ENCODE assay signal across 18 cellular contexts in genomic region chr22:40653361-40653760, GRCh38. TPM values are rescaled to one million over a fixed set of nuclear protein-coding genes. Genes with fewer than 3 reads are reported as not detected.
DNase-seq lines count a peak whose midpoint lies in the region; ATAC-seq and TF ChIP-seq lines count a peak whose summit lies in the region.
"Had no signal": no experiment of that assay in that cellular context is flagged by ENCODE, and none has a peak within 500 bp of the region (broad histone marks: within the 10 kb centered on the region; RNA-seq: fewer than 3 reads in every experiment).

No MANE protein-coding gene starts in this region.

- H4K5ac ChIP-seq in H9 (ENCODE audit: insufficient read length, low read depth, low read length) = no peak overlapping the region

- H3T11ph ChIP-seq in H9 (ENCODE audit: low read length) = no peak overlapping the region

- no peak overlapping the region for H2BK20ac ChIP-seq in H9 (ENCODE audit: low read depth, low read length, poor library complexity, severe bottlenecking)

- no CpG with 5 or more reads among the region's 9 CpGs for WGBS in H9 (ENCODE audit: extremely low coverage, insufficient read length, low lambda C conversion rate)
- WGBS in esophagus squamous epithelium, 2 donors = 86 to 94% methylated on average over 8 to 9 of the region's 9 CpGs

- H3K23ac ChIP-seq in H9 (ENCODE audit: insufficient read length, low read depth, low read length) = no peak overlapping the region

- BruUV-seq in OCI-LY7 (replicated peaks; lab: Mats Ljungman, UMichigan) = no TSS peak

- H3K4me3 Mint-ChIP-seq in H9 = no peak overlapping the region
- H3K4me3 Mint-ChIP-seq: activated naive CD8-positive, alpha-beta T cell; CD4-positive, alpha-beta T cell had no signal

- peaks cover 3% of the 10 kb centered on the region for H3K4me1 ChIP-seq in H9 (ENCODE audit: insufficient read depth, low read length)
- peaks cover 19% of the 10 kb centered on the region for H3K4me1 ChIP-seq in OCI-LY7 (ENCODE audit: insufficient read depth, low read length, poor library complexity, severe bottlenecking)
- H3K4me1 ChIP-seq in esophagus squamous epithelium = peaks cover 27 to 64% (median 40%) of the 10 kb centered on the region in 3 donors
- peaks cover 34 to 45% (median 39%) of the 10 kb centered on the region in 3 donors for H3K4me1 ChIP-seq in skeletal muscle tissue (ENCODE audit: control insufficient read depth in 3 of 3, insufficient read depth in 3 of 3, low read length in 3 of 3)

- H3K36me3 ChIP-seq in OCI-LY7 (ENCODE audit: insufficient read depth, low read length) = no peaks in the 10 kb centered on the region
- H3K36me3 ChIP-seq in esophagus squamous epithelium = no peaks in the 10 kb centered on the region
- no peaks in the 10 kb centered on the region for H3K36me3 ChIP-seq in skeletal muscle tissue (ENCODE audit: control insufficient read depth in 3 of 3, insufficient read depth in 3 of 3, low read length in 3 of 3)
- H3K36me3 ChIP-seq: SJCRH30 had no signal

- no peak overlapping the region for H3K56ac ChIP-seq in H9 (ENCODE audit: insufficient read length, low read depth, low read length)

- H2BK15ac ChIP-seq in H9 (ENCODE audit: low read depth, low read length) = no peak overlapping the region

- H3K14ac ChIP-seq in H9 (ENCODE audit: insufficient read depth, low read length) = no peak overlapping the region

- H4K8ac ChIP-seq in H9 (replicated peaks; ENCODE audit: insufficient read length, low read depth, low read length) = no peak overlapping the region

- CTCF ChIA-PET in OCI-LY7 (lab: Charles Lee; ENCODE audit: unreplicated experiment) = no interaction called here

- no peak overlapping the region for H2AFZ ChIP-seq in H9 (ENCODE audit: low read length)
- no peak overlapping the region for H2AFZ ChIP-seq in OCI-LY7 (ENCODE audit: low read length)

- H3K9me3 Mint-ChIP-seq in H9 = no peaks in the 10 kb centered on the region
- H3K9me3 Mint-ChIP-seq: CD4-positive, alpha-beta T cell had no signal

- H3K27me3 ChIP-seq in H9 (ENCODE audit: insufficient read depth, low read length) = no peaks in the 10 kb centered on the region; the same call in 1 of the 2 replicates
- H3K27me3 ChIP-seq in esophagus squamous epithelium = no peaks in the 10 kb centered on the region
- no peaks in the 10 kb centered on the region for H3K27me3 ChIP-seq in skeletal muscle tissue (ENCODE audit: control insufficient read depth in 3 of 3, insufficient read depth in 3 of 3, low read length in 3 of 3)
- H3K27me3 ChIP-seq: SJCRH30 had no signal

- no peak overlapping the region for H3K4me3 ChIP-seq in OCI-LY7 (ENCODE audit: low read depth, low read length, poor library complexity, severe bottlenecking)
- H3K4me3 ChIP-seq in esophagus squamous epithelium = no peak overlapping the region
- no peak overlapping the region for H3K4me3 ChIP-seq in skeletal muscle tissue (ENCODE audit: low read length in 3 of 3)

- DNase-seq in H9 = no peak
- no peak for DNase-seq in OCI-LY7 (ENCODE audit: low spot score)
- DNase-seq in esophagus squamous epithelium (lab: John Stamatoyannopoulos, UW) = no peak
- no peak for DNase-seq in globus pallidus (ENCODE audit: low spot score)
- DNase-seq in AG08396 (ENCODE audit: low spot score) = no peak
- DNase-seq: CD4-positive, alpha-beta T cell; GOT3; NCI-H187 treated with DMSO at 0.1 percent for 48 hours; NCI-H748 treated with DMSO at 0.1 percent for 48 hours; stimulated activated CD4-positive, alpha-beta T cell treated with anti-CD3 and anti-CD28 coated beads, Interleukin-4, amount 100 ng/mL, for 24 hours; stimulated activated naive CD8-positive, alpha-beta T cell treated with anti-CD3 and anti-CD28 coated beads, Interleukin-15, Interleukin-2, amounts not matched to agents 100 U/mL and 50 U/mL, for 24 hours had no signal

- H4K20me1 ChIP-seq in H9 (ENCODE audit: control insufficient read depth, insufficient read depth, insufficient read length) (peaks cover 3% of the 10 kb centered on the region), OCI-LY7 (ENCODE audit: insufficient read depth, low read length) (no peaks in the 10 kb centered on the region)

- H3K4ac ChIP-seq in H9 (ENCODE audit: low read depth, low read length) = no peak overlapping the region

- peak overlapping the region in 2 of 3 experiments; percentile 84 to 87; a peak in 3 of 7 replicates for H3K27ac Mint-ChIP-seq in H9
- H3K27ac Mint-ChIP-seq: activated naive CD8-positive, alpha-beta T cell; CD4-positive, alpha-beta T cell had no signal

- H3K9me2 ChIP-seq in OCI-LY7 (ENCODE audit: insufficient read depth, low read length) = no peaks in the 10 kb centered on the region

- H4K91ac ChIP-seq in H9 (ENCODE audit: insufficient read length, low read depth, low read length) = no peak overlapping the region

- ATAC-seq in HG02973 (IDR thresholded peaks at IDR 0.05; ENCODE audit: unreplicated experiment) (no peak), GM18873 (IDR thresholded peaks at IDR 0.05; ENCODE audit: low FRiP score, unreplicated experiment) (no peak)
- ATAC-seq: stimulated activated naive CD8-positive, alpha-beta T cell treated with anti-CD3 and anti-CD28 coated beads, Interleukin-15, Interleukin-2, amounts not matched to agents 100 U/mL and 50 U/mL, for 24 hours had no signal

- H3K9me3 ChIP-seq in H9 (ENCODE audit: control insufficient read depth, low read depth, low read length) = no peaks in the 10 kb centered on the region
- H3K9me3 ChIP-seq in OCI-LY7 (ENCODE audit: low read length) = no peaks in the 10 kb centered on the region
- H3K9me3 ChIP-seq in esophagus squamous epithelium = no peaks in the 10 kb centered on the region
- H3K9me3 ChIP-seq in skeletal muscle tissue (ENCODE audit: control insufficient read depth in 3 of 3, low read length in 3 of 3) = no peaks in the 10 kb centered on the region
- H3K9me3 ChIP-seq: SJCRH30 had no signal

- no peak overlapping the region for H3K9ac ChIP-seq in H9 (ENCODE audit: extremely low read depth, insufficient read length, low read length)
- peak overlapping the region in 2 of 3 donors; percentile 3 to 20 for H3K9ac ChIP-seq in skeletal muscle tissue (ENCODE audit: low read depth in 1 of 3, low read length in 3 of 3)

- no peak overlapping the region for H2BK12ac ChIP-seq in H9 (ENCODE audit: insufficient read length, low read depth, low read length)

- H2BK120ac ChIP-seq in H9 (ENCODE audit: low read depth, low read length, poor library complexity, severe bottlenecking) = no peak overlapping the region

- no peaks in the 10 kb centered on the region for H3K79me2 ChIP-seq in H9 (ENCODE audit: insufficient read depth, low read length)
- H3K79me2 ChIP-seq in OCI-LY7 (ENCODE audit: insufficient read depth, low read depth, low read length) = peaks cover 5% of the 10 kb centered on the region; the same call in 1 of the 2 replicates

- POLR2A ChIA-PET in OCI-LY7 (lab: Charles Lee) = interaction anchor here (0.7 kb wide), 2 partner anchors 141 to 185 kb away, joined by 4 to 5 read pairs; no protein-coding TSS in a partner anchor

- H2BK5ac ChIP-seq in H9 (ENCODE audit: insufficient read length, low read length) = no peak overlapping the region

- H3K27me3 Mint-ChIP-seq in H9 (ENCODE audit: low read depth) = no peaks in the 10 kb centered on the region
- H3K27me3 Mint-ChIP-seq: activated naive CD8-positive, alpha-beta T cell; CD4-positive, alpha-beta T cell had no signal

- H3K79me1 ChIP-seq in H9 (ENCODE audit: insufficient read depth, low read depth, low read length, poor library complexity, severe bottlenecking) = no peaks in the 10 kb centered on the region

- H3K23me2 ChIP-seq in H9 (ENCODE audit: insufficient read length, low read depth, low read length, poor library complexity, severe bottlenecking) = peaks cover 5% of the 10 kb centered on the region

- H2AK5ac ChIP-seq in H9 (ENCODE audit: insufficient read length, low read length) = no peak overlapping the region

- no peaks in the 10 kb centered on the region for H3K36me3 Mint-ChIP-seq in H9 (ENCODE audit: insufficient read depth in 1 of 3, low read depth in 3 of 3)
- H3K36me3 Mint-ChIP-seq: activated naive CD8-positive, alpha-beta T cell had no signal

- H3K4me1 Mint-ChIP-seq in H9 = peaks cover 12 to 19% of the 10 kb centered on the region in 2 experiments

- H3K27ac ChIP-seq in H9 (ENCODE audit: insufficient read length, low read depth, low read length) (no peak overlapping the region), OCI-LY7 (ENCODE audit: low read depth, low read length, poor library complexity, severe bottlenecking) (no peak overlapping the region), esophagus squamous epithelium (peak overlapping the region; percentile 93 to 100 (median 98)), skeletal muscle tissue (ENCODE audit: low read depth, low read length) (peak overlapping the region; percentile 99)

- TF ChIP-seq POLR2A in esophagus squamous epithelium (IDR thresholded peaks at IDR 0.05) = no peak

- intact Hi-C loops in OCI-LY7 (cut with micrococcal nuclease; ENCODE audit: unreplicated experiment) = loop anchor here (2.0 kb wide), 1 partner anchor 245 kb away; no protein-coding TSS in a partner anchor
- intact Hi-C loops in esophagus squamous epithelium (cut with DNase I) = no loop called here

- no peak overlapping the region for H3K18ac ChIP-seq in H9 (ENCODE audit: insufficient read length, low read depth, low read length)

- H3K4me2 ChIP-seq in H9 (ENCODE audit: insufficient read depth, insufficient read length, low read length) (no peak overlapping the region), OCI-LY7 (ENCODE audit: low read length) (peak overlapping the region; percentile 74; the same call in 1 of the 2 replicates)

- TF ChIP-seq CTCF in H9 (conservative IDR thresholded peaks at IDR 0.05) (no peak), OCI-LY7 (conservative IDR thresholded peaks at IDR 0.05; ENCODE audit: low read length) (no peak), esophagus squamous epithelium (IDR thresholded peaks at IDR 0.05) (no peak)

RNA-seq across cellular contexts. Expression of gene MRTFA, which starts 16.8 kb away (rescaled TPM):
- total RNA-seq in H9 (2021) (38.1 and 44.4 TPM in 2 replicates), OCI-LY7 (2022) (60.4 and 66.9 TPM in 2 replicates), esophagus squamous epithelium (10 to 100 TPM; 24.5 to 56.3 (median 40.9) TPM), skeletal muscle tissue (25.6 TPM)
- 25.6 and 47.7 TPM in 2 replicates for total RNA-seq in OCI-LY7 (2014; rRNA removed; shearing (Covaris generic))

RNA-seq across cellular contexts. Expression of gene MCHR1, which starts 25.9 kb away (rescaled TPM):
- 2.8 and 2.9 TPM in 2 replicates for total RNA-seq in H9 (2021)
- total RNA-seq in OCI-LY7 (2014; rRNA removed; shearing (Covaris generic)) = not detected in 2 replicates
- total RNA-seq in OCI-LY7 (2022) = not detected in 2 replicates
- under 1 TPM in 1 of 4 donors, not detected in 3; 0.56 TPM for total RNA-seq in esophagus squamous epithelium
- 1.6 TPM for total RNA-seq in skeletal muscle tissue
- total RNA-seq: CD4-positive, alpha-beta T cell; LHCN-M2; mononuclear cell had no signal

Comparison
In these comparisons a context has a peak if more than half of its experiments do, and no peak if none do; other contexts are left out.
1. H3K27ac ChIP-seq: peak in esophagus squamous epithelium (4 of 4) and skeletal muscle tissue (single experiment); none in H9 (single experiment) and OCI-LY7 (single experiment).